ENCODE assay signal across 9 cellular contexts in the genomic region with DNA sequence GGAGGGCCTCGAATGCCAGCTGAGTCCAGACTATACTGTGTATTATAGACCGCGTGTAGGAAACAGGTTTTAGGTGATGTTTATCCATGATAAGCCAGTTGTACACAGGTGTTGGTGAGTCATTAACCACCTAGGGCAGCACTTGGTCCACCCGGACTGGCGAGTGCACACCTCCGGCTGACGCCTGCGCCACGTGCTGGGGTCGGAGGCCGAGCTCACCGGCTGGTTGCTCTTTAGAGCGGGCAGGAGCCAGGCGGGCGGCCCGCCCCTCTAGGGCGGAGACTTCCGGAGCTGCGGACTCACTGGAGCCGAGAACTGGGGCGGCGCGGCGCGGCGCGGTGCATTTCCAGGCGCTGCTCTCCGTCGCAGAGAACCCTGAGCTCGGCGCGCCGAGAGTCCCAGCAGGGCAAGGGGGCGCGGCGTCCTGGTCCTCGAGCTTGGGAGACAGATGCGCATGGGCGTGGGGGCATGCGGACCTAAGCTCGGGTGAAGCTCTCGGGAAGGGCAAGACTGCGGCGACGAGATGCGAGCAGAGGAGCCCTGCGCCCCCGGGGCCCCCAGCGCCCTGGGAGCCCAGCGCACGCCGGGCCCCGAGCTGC. TPM values are rescaled to one million over a fixed set of nuclear protein-coding genes. Genes with fewer than 3 reads are reported as not detected.
DNase-seq lines count a peak whose midpoint lies in the region; ATAC-seq, FAIRE-seq and TF ChIP-seq lines count a peak whose summit lies in the region.
"Had no signal": no experiment of that assay in that cellular context is flagged by ENCODE, and none has a peak within 500 bp of the region (broad histone marks: within the 10 kb centered on the region; RNA-seq: fewer than 3 reads in every experiment).

A gene with protein sequence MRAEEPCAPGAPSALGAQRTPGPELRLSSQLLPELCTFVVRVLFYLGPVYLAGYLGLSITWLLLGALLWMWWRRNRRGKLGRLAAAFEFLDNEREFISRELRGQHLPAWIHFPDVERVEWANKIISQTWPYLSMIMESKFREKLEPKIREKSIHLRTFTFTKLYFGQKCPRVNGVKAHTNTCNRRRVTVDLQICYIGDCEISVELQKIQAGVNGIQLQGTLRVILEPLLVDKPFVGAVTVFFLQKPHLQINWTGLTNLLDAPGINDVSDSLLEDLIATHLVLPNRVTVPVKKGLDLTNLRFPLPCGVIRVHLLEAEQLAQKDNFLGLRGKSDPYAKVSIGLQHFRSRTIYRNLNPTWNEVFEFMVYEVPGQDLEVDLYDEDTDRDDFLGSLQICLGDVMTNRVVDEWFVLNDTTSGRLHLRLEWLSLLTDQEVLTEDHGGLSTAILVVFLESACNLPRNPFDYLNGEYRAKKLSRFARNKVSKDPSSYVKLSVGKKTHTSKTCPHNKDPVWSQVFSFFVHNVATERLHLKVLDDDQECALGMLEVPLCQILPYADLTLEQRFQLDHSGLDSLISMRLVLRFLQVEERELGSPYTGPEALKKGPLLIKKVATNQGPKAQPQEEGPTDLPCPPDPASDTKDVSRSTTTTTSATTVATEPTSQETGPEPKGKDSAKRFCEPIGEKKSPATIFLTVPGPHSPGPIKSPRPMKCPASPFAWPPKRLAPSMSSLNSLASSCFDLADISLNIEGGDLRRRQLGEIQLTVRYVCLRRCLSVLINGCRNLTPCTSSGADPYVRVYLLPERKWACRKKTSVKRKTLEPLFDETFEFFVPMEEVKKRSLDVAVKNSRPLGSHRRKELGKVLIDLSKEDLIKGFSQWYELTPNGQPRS (plus strand): TSS at position 341 of the 599 bp plus-strand sequence. CDS start 183 bp downstream, at position 524.

- H3K9me3 ChIP-seq in lung (ENCODE audit: control insufficient read depth in 2 of 2, insufficient read depth in 1 of 2, low read length in 1 of 2) = no peaks in the 10 kb centered on the region

- peak; percentile 48 for DNase-seq in GM12891 (ENCODE audit: insufficient read length, low spot score)
- DNase-seq in NCI-H146 (lab: John Stamatoyannopoulos, UW) = peak; percentile 95
- peak; percentile 2 for DNase-seq in activated CD4-positive, alpha-beta T cell treated with anti-CD3 and anti-CD28 coated beads, Interleukin-2, amount 50 U/mL, for 1 hour
- peak in 2 of 3 experiments; percentile 4 to 5 for DNase-seq in effector memory CD8-positive, alpha-beta T cell
- peak; percentile 91 for DNase-seq in lung (ENCODE audit: low spot score)
- DNase-seq in stimulated activated CD4-positive, alpha-beta T cell treated with anti-CD3 and anti-CD28 coated beads, Interleukin-4, amount 100 ng/mL, for 24 hours = peak; percentile 46
- DNase-seq in H4 (ENCODE audit: low spot score) = no peak

- H3K36me3 ChIP-seq in lung (ENCODE audit: control insufficient read depth in 2 of 2, insufficient read depth in 2 of 2, low read length in 2 of 2) = no peaks in the 10 kb centered on the region

- FAIRE-seq in GM12891 (lab: Jason Lieb, UNC) = no peak

- H3K27me3 Mint-ChIP-seq in effector memory CD8-positive, alpha-beta T cell = peaks cover 57 to 73% of the 10 kb centered on the region in 2 donors

- 1 to 2% methylated on average over 47 to 54 of the region's 54 CpGs for WGBS in lung, 2 donors

- H3K27ac Mint-ChIP-seq in effector memory CD8-positive, alpha-beta T cell = no peak within 1 kb of the TSS

- peak within 1 kb of the TSS; percentile 75 for H3K4me3 ChIP-seq in lung

- H3K4me3 Mint-ChIP-seq in effector memory CD8-positive, alpha-beta T cell = peak within 1 kb of the TSS; percentile 65 to 77

- no peak for TF ChIP-seq POLR2A in GM12891 (IDR thresholded peaks at IDR 0.05; ENCODE audit: low read depth, low read length)

- H3K27me3 ChIP-seq in lung (ENCODE audit: control insufficient read depth, insufficient read depth) = no peaks in the 10 kb centered on the region

- H3K27ac ChIP-seq in lung (ENCODE audit: low read depth in 1 of 2, low read length in 1 of 2) = peak within 1 kb of the TSS in 1 of 2 donors; percentile 80
- H3K27ac ChIP-seq: VCaP had no signal

- ATAC-seq in effector memory CD8-positive, alpha-beta T cell (replicated peaks) = peak; percentile 73
- ATAC-seq in lung (ENCODE audit: insufficient read depth, low FRiP score) (peak; percentile 91), GM21367 (IDR thresholded peaks at IDR 0.05; ENCODE audit: unreplicated experiment) (no peak)

- peaks cover 0 to 21% of the 10 kb centered on the region in 2 donors for H3K4me1 ChIP-seq in lung (ENCODE audit: control insufficient read depth in 2 of 2, insufficient read depth in 2 of 2, low read length in 2 of 2)

- peaks cover 5 to 8% of the 10 kb centered on the region in 2 donors for H3K4me1 Mint-ChIP-seq in effector memory CD8-positive, alpha-beta T cell (ENCODE audit: low read depth in 2 of 2)

- no peaks in the 10 kb centered on the region for H3K9me3 Mint-ChIP-seq in effector memory CD8-positive, alpha-beta T cell

- no peaks in the 10 kb centered on the region for H3K36me3 Mint-ChIP-seq in effector memory CD8-positive, alpha-beta T cell (ENCODE audit: insufficient read depth)

- no peak for TF ChIP-seq CTCF in lung (IDR thresholded peaks at IDR 0.05; ENCODE audit: control extremely low read depth, extremely low read depth)

TF ChIP-seq in GM12891, 5 proteins besides CTCF, POLR2A, EP300 and RAD21:
- no peak for TF ChIP-seq POLR2AphosphoS5 (IDR thresholded peaks at IDR 0.05; ENCODE audit: low read depth, low read length)
- no peak for TF ChIP-seq SPI1 (IDR thresholded peaks at IDR 0.05; ENCODE audit: low read depth, low read length)
- no peak for TF ChIP-seq PAX5 (IDR thresholded peaks at IDR 0.05; ENCODE audit: insufficient read depth, low read length, severe bottlenecking)
- TF ChIP-seq POU2F2 (IDR thresholded peaks at IDR 0.05; ENCODE audit: low read depth, low read length) = no peak
- TF ChIP-seq TAF1 (IDR thresholded peaks at IDR 0.05; ENCODE audit: low read depth, low read length) = no peak

RNA-seq across cellular contexts. Expression of the gene that starts here (rescaled TPM):
- polyA plus RNA-seq in GM12891 (2012; ENCODE audit: low read depth, missing spikeins) = not detected
- 10 to 100 TPM; 38.3 to 71.0 TPM for total RNA-seq in lung
- 10 to 100 TPM in 1 of 2 donors, 1 to 10 TPM in 1; 5.7 to 15.7 TPM for polyA plus RNA-seq in lung
- total RNA-seq in H4 (2014; rRNA removed; shearing (Covaris generic)) = 0.02 and 0.17 TPM in 2 replicates

Comparison
In these comparisons a context has a peak if more than half of its experiments do, and no peak if none do; other contexts are left out.
1. RNA of the gene that starts here (total RNA-seq): 38.3 to 71.0 TPM in lung; 0.02 to 0.17 TPM in H4; every median in the first group is over 10 times any median in the second.